ENCODE assay signal across 8 cellular contexts in genomic region chr5:115262066-115262404, GRCh38. TPM values are rescaled to one million over a fixed set of nuclear protein-coding genes. Genes with fewer than 3 reads are reported as not detected.
DNase-seq lines count a peak whose midpoint lies in the region; ATAC-seq and TF ChIP-seq lines count a peak whose summit lies in the region.

No MANE protein-coding gene starts in this region.

- no peaks in the 10 kb centered on the region for H3K9me3 ChIP-seq in BE2C

- CTCF ChIA-PET in T-cell (lab: Charles Lee): interaction anchor here in 1 of 2 donors (0.6 to 1.4 kb wide), 4 partner anchors 8 to 312 kb away, joined by 3 to 4 read pairs (median 3); partner anchors contain the start of gene FEM1C

- no peaks in the 10 kb centered on the region for H3K27me3 Mint-ChIP-seq in T-cell
- no peaks in the 10 kb centered on the region for H3K27me3 Mint-ChIP-seq in osteocyte (ENCODE audit: unreplicated experiment)

- H3K27ac Mint-ChIP-seq in T-cell (peak overlapping the region; percentile 92 to 96), osteocyte (ENCODE audit: unreplicated experiment) (peak overlapping the region; percentile 97)

- peaks cover 3% of the 10 kb centered on the region for H3K36me3 Mint-ChIP-seq in T-cell
- H3K36me3 Mint-ChIP-seq in osteocyte (ENCODE audit: unreplicated experiment): peaks cover 5% of the 10 kb centered on the region

- H3K36me3 ChIP-seq in BE2C: no peaks in the 10 kb centered on the region; the same call in none of the 2 replicates

- H3K4me3 Mint-ChIP-seq in T-cell: peak overlapping the region; percentile 96 to 98 (median 96)
- H3K4me3 Mint-ChIP-seq in osteocyte (ENCODE audit: unreplicated experiment): peak overlapping the region; percentile 95

- POLR2A ChIA-PET in T-cell (lab: Charles Lee): no interaction called here

- ATAC-seq in GM19043 (IDR thresholded peaks at IDR 0.05; ENCODE audit: low read depth, unreplicated experiment) (peak; percentile 40), HG03139 (IDR thresholded peaks at IDR 0.05; ENCODE audit: unreplicated experiment) (peak; percentile 37), T-cell (replicated peaks in 1 of 4) (peak in 3 of 4 experiments; percentile 8 to 17 (median 13))

- peaks cover 54 to 68% (median 56%) of the 10 kb centered on the region in 3 donors for H3K4me1 Mint-ChIP-seq in T-cell
- peaks cover 30% of the 10 kb centered on the region for H3K4me1 Mint-ChIP-seq in osteocyte (ENCODE audit: unreplicated experiment)

- no peaks in the 10 kb centered on the region for H3K4me1 ChIP-seq in BE2C

- TF ChIP-seq CTCF in BE2C (IDR thresholded peaks at IDR 0.05; ENCODE audit: low read depth, low read length): no peak
- no peak for TF ChIP-seq CTCF in fibroblast of villous mesenchyme (IDR thresholded peaks at IDR 0.05; ENCODE audit: insufficient read depth, low read depth, low read length)
- no peak for TF ChIP-seq CTCF in osteocyte (IDR thresholded peaks at IDR 0.05)

- no peaks in the 10 kb centered on the region for H3K9me3 Mint-ChIP-seq in T-cell
- H3K9me3 Mint-ChIP-seq in osteocyte (ENCODE audit: unreplicated experiment): no peaks in the 10 kb centered on the region

- H3K4me3 ChIP-seq in BE2C (ENCODE audit: low read depth, low read length) (peak overlapping the region; percentile 96), fibroblast of villous mesenchyme (ENCODE audit: low read depth, low read length) (peak overlapping the region; percentile 95)

- DNase-seq in BE2C (no peak), T-cell (no peak), fibroblast of villous mesenchyme (ENCODE audit: low read depth) (peak; percentile 51), osteocyte (ENCODE audit: extremely low spot score, unreplicated experiment) (no peak), NCI-H2227 (lab: John Stamatoyannopoulos, UW; ENCODE audit: unreplicated experiment) (no peak), NCI-H1048 (lab: John Stamatoyannopoulos, UW) (no peak)

- no peaks in the 10 kb centered on the region for H3K27me3 ChIP-seq in BE2C

RNA-seq across cellular contexts. Expression of gene PGGT1B, which starts 0.6 kb away (rescaled TPM):
- 24.5 TPM for polyA plus RNA-seq in BE2C (2012; ENCODE audit: insufficient read depth, insufficient read length, low read depth)
- total RNA-seq in T-cell (10 to 100 TPM; 35.0 to 45.6 (median 36.0) TPM), fibroblast of villous mesenchyme (16.1 and 21.2 TPM in 2 replicates), osteocyte (38.1 and 42.6 TPM in 2 replicates)

RNA-seq across cellular contexts. Expression of gene CCDC112, which starts 34.4 kb away (rescaled TPM):
- polyA plus RNA-seq in BE2C (2012; ENCODE audit: insufficient read depth, insufficient read length, low read depth): 4.0 TPM
- 1 to 10 TPM; 3.0 to 7.4 (median 4.8) TPM for total RNA-seq in T-cell
- total RNA-seq in fibroblast of villous mesenchyme: 5.2 and 6.4 TPM in 2 replicates
- total RNA-seq in osteocyte: 7.8 and 8.9 TPM in 2 replicates
